In the genomic region with DNA sequence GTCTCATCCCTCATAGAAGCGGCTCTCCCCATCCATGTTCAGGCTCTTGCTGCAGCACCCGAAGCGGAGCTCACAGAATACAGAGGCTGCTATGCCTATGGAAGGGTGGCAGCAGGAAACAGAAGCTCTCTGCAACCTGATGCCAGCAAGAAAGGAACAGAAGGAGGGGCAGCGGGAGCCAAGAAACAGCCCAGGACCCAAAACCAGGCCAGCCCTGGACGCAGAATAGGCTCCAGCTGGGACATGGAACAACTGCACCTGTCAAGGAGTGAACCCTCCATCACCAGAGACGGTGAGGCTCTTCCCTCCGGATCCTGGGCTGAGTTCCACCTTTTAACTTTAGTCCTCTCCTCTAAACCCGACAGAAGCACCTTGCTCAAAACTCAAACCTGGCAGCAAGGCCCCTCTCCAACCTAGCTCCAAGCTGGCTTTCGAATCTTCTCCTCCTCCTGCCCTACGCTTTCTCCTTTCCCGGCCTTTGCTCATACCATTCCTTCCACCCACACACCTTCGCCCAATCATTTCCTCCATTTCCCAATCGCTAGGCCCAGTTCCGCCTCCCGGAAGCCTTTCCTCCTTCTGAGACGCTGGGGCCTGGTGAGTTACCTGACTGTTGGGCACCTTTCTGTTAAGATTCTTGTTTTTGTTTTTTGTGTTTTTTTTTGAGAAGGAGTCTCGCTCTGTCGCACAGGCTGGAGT, we compare ENCODE assay signal across 14 cellular contexts.
A peak's percentile ranks its signal among the peaks of the same experiment; 100 is the strongest.
DNase-seq lines count a peak whose midpoint lies in the region; ATAC-seq, FAIRE-seq and TF ChIP-seq lines count a peak whose summit lies in the region.
"Had no signal": no experiment of that assay in that cellular context is flagged by ENCODE, and none has a peak within 500 bp of the region (broad histone marks: within the 10 kb centered on the region; RNA-seq: fewer than 3 reads in every experiment).

No MANE protein-coding gene starts in this region.

- H3K4me2 ChIP-seq in H1 (ENCODE audit: insufficient read depth in 1 of 2, low read depth in 2 of 2, low read length in 2 of 2) = peak overlapping the region; percentile 53 to 83

- H3K36me3 ChIP-seq in H1 (ENCODE audit: control insufficient read depth in 2 of 4, insufficient read depth in 4 of 4, low read length in 3 of 4) = no peaks in the 10 kb centered on the region

- H3K79me1 ChIP-seq in H1 (ENCODE audit: low read depth, low read length) = no peaks in the 10 kb centered on the region; the same call in 1 of the 2 replicates

- no peak overlapping the region for H3K9ac ChIP-seq in H1 (replicated peaks in 1 of 4; ENCODE audit: extremely low read depth in 1 of 4, low read depth in 3 of 4, low read length in 3 of 4)

- H3K4me1 Mint-ChIP-seq in activated naive CD4-positive, alpha-beta T cell treated with anti-CD3 and anti-CD28 coated beads, Interleukin-2, amount 10 ng/mL, durations not matched to agents 7 days and 5 days = peaks cover 6% of the 10 kb centered on the region
- peaks cover 11% of the 10 kb centered on the region for H3K4me1 Mint-ChIP-seq in osteocyte (ENCODE audit: unreplicated experiment)

- H3K9me3 Mint-ChIP-seq in activated naive CD4-positive, alpha-beta T cell treated with anti-CD3 and anti-CD28 coated beads, Interleukin-2, amount 10 ng/mL, durations not matched to agents 7 days and 5 days = no peaks in the 10 kb centered on the region
- H3K9me3 Mint-ChIP-seq in osteocyte (ENCODE audit: unreplicated experiment) = no peaks in the 10 kb centered on the region
- H3K9me3 Mint-ChIP-seq: activated naive CD4-positive, alpha-beta T cell treated with anti-CD3 and anti-CD28 coated beads for 36 hours had no signal

- ATAC-seq in HG02970 (IDR thresholded peaks at IDR 0.05; ENCODE audit: low FRiP score, unreplicated experiment) = no peak

- H3K4me3 Mint-ChIP-seq in activated naive CD4-positive, alpha-beta T cell treated with anti-CD3 and anti-CD28 coated beads, Interleukin-2, amount 10 ng/mL, durations not matched to agents 7 days and 5 days = peak overlapping the region; percentile 77
- H3K4me3 Mint-ChIP-seq in osteocyte (ENCODE audit: unreplicated experiment) = peak overlapping the region; percentile 83

- no peak for TF ChIP-seq POLR2A in H1 (IDR thresholded peaks at IDR 0.05; ENCODE audit: control extremely low read depth in 1 of 2, low read depth in 2 of 2, low read length in 2 of 2)

- H3K4me1 ChIP-seq in H1 (replicated peaks in 1 of 4; ENCODE audit: control insufficient read depth in 3 of 4, insufficient read depth in 4 of 4, low read length in 3 of 4) = peaks cover 0 to 8% (median 3%) of the 10 kb centered on the region in 4 experiments; a peak in 5 of 7 replicates

- no peak overlapping the region for H2BK120ac ChIP-seq in H1 (replicated peaks; ENCODE audit: low read depth, low read length)

- 0 out of 2 replicates have a peak overlapping the region, but pooled peaks have one; percentile 3 for H2BK20ac ChIP-seq in H1 (ENCODE audit: low read length)

- no peak for TF ChIP-seq RAD21 in H1 (IDR thresholded peaks at IDR 0.05 in 1 of 2, conservative IDR thresholded peaks at IDR 0.05 in 1 of 2; ENCODE audit: low read depth in 2 of 2, low read length in 2 of 2)

- H3K27ac ChIP-seq in H1 (ENCODE audit: low read depth, low read length) = no peak overlapping the region

- WGBS in H1 (ENCODE audit: extremely low coverage in 1 of 2, insufficient coverage in 1 of 2, insufficient read length in 1 of 2, insufficient replicate concordance in 2 of 2, low coverage in 1 of 2, low lambda C conversion rate in 2 of 2, missing lambda C conversion rate in 1 of 2), 2 experiments = 71 to 100% methylated on average over 2 to 18 of the region's 18 CpGs

- peaks cover 3% of the 10 kb centered on the region; the same call in 1 of the 2 replicates for H3K23me2 ChIP-seq in H1 (ENCODE audit: low read depth, low read length)

- POLR2A ChIA-PET in H1 (lab: Charles Lee; ENCODE audit: partially characterized antibody) = interaction anchor here (0.9 to 1.0 kb wide), 2 partner anchors 15 to 21 kb away, joined by 3 read pairs; no protein-coding TSS in a partner anchor

- no peak overlapping the region for H3K27ac Mint-ChIP-seq in activated naive CD4-positive, alpha-beta T cell treated with anti-CD3 and anti-CD28 coated beads, Interleukin-2, amount 10 ng/mL, durations not matched to agents 7 days and 5 days
- H3K27ac Mint-ChIP-seq in osteocyte (ENCODE audit: unreplicated experiment) = no peak overlapping the region
- H3K27ac Mint-ChIP-seq: activated naive CD4-positive, alpha-beta T cell treated with anti-CD3 and anti-CD28 coated beads for 36 hours had no signal

- no peak overlapping the region for H3K14ac ChIP-seq in H1 (ENCODE audit: insufficient read length)

- no peak overlapping the region for H4K5ac ChIP-seq in H1 (ENCODE audit: insufficient read length, low read depth, low read length)

- H3K23ac ChIP-seq in H1 (ENCODE audit: insufficient read length) = no peak overlapping the region

- H2BK5ac ChIP-seq in H1 (ENCODE audit: low read depth, low read length) = peak overlapping the region; percentile 46; the same call in 1 of the 2 replicates

- H3K4me3 ChIP-seq in H1 (ENCODE audit: extremely low read depth in 1 of 4, insufficient read depth in 2 of 4, low read depth in 3 of 4, low read length in 4 of 4) = peak overlapping the region in 1 of 4 experiments; percentile 78; a peak in 2 of 8 replicates

- H3K36me3 Mint-ChIP-seq in activated naive CD4-positive, alpha-beta T cell treated with anti-CD3 and anti-CD28 coated beads, Interleukin-2, amount 10 ng/mL, durations not matched to agents 7 days and 5 days = no peaks in the 10 kb centered on the region
- H3K36me3 Mint-ChIP-seq in osteocyte (ENCODE audit: unreplicated experiment) = no peaks in the 10 kb centered on the region

- TF ChIP-seq EP300 in H1 (IDR thresholded peaks at IDR 0.05; ENCODE audit: borderline replicate concordance in 1 of 2, low read depth in 2 of 2, low read length in 2 of 2) = no peak

- H2BK12ac ChIP-seq in H1 (ENCODE audit: low read depth, low read length) = peak overlapping the region; percentile 31; the same call in 1 of the 2 replicates

- no peaks in the 10 kb centered on the region for H3K9me3 ChIP-seq in H1 (ENCODE audit: insufficient read depth in 2 of 2, low read depth in 1 of 2, low read length in 1 of 2)

- CTCF ChIA-PET in activated naive CD4-positive, alpha-beta T cell treated with anti-CD3 and anti-CD28 coated beads, Interleukin-2, amount 10 ng/mL, durations not matched to agents 7 days and 5 days (lab: Charles Lee) = interaction anchor here (1.5 kb wide), 1 partner anchor 34 kb away, joined by 3 read pairs; no protein-coding TSS in a partner anchor
- CTCF ChIA-PET in H1 (lab: Charles Lee; ENCODE audit: partially characterized antibody) = interaction anchor here (0.6 to 2.8 kb wide), 4 partner anchors 18 to 116 kb away, joined by 3 to 11 read pairs (median 4); no protein-coding TSS in a partner anchor

- no peak overlapping the region for H2AK5ac ChIP-seq in H1 (ENCODE audit: low read depth, low read length)

- no peak for FAIRE-seq in H1 (lab: Jason Lieb, UNC)
- FAIRE-seq: colon had no signal

- no peaks in the 10 kb centered on the region for H3K27me3 ChIP-seq in H1 (replicated peaks in 1 of 4; ENCODE audit: control insufficient read depth in 3 of 4, extremely low read depth in 1 of 4, insufficient read depth in 3 of 4, low read length in 3 of 4)

- H2BK15ac ChIP-seq in H1 (ENCODE audit: low read length) = peak overlapping the region; percentile 76

- DNase-seq in activated naive CD4-positive, alpha-beta T cell treated with anti-CD3 and anti-CD28 coated beads, Interleukin-2, amount 10 ng/mL, durations not matched to agents 7 days and 5 days = no peak
- DNase-seq in activated naive CD4-positive, alpha-beta T cell (lab: John Stamatoyannopoulos, UW) = no peak
- DNase-seq in NCI-H2171 (lab: John Stamatoyannopoulos, UW) (peak; percentile 49), H1 (ENCODE audit: low read depth in 1 of 2, low spot score in 2 of 2) (peak in 1 of 2 experiments; percentile 48), osteocyte (ENCODE audit: extremely low spot score, unreplicated experiment) (no peak)
- no peak for DNase-seq in stimulated activated CD4-positive, alpha-beta T cell treated with anti-CD3 and anti-CD28 coated beads, Interleukin-4, amount 100 ng/mL, for 4 hours
- DNase-seq in stimulated activated CD4-positive, alpha-beta T cell treated with anti-CD3 and anti-CD28 coated beads, Interleukin-4, amount 100 ng/mL, for 24 hours = no peak
- DNase-seq: activated naive CD4-positive, alpha-beta T cell treated with anti-CD3 and anti-CD28 coated beads for 36 hours; DND-41; Karpas-422; midbrain; NCI-H1930 had no signal

- no peaks in the 10 kb centered on the region for H4K20me1 ChIP-seq in H1 (replicated peaks in 1 of 2; ENCODE audit: control insufficient read depth in 1 of 2, insufficient read depth in 2 of 2, low read length in 2 of 2)

- no peak overlapping the region for H3K4ac ChIP-seq in H1 (replicated peaks; ENCODE audit: insufficient read length, low read depth, low read length)

- H3K18ac ChIP-seq in H1 (ENCODE audit: extremely low read depth, low read length) = no peak overlapping the region; the same call in 1 of the 2 replicates

- no peak overlapping the region for H3K56ac ChIP-seq in H1 (replicated peaks; ENCODE audit: insufficient read length, low read depth, low read length)

- no peaks in the 10 kb centered on the region for H3K79me2 ChIP-seq in H1 (ENCODE audit: control insufficient read depth in 1 of 2, insufficient read depth in 2 of 2, low read length in 2 of 2)

- TF ChIP-seq CTCF in H1 (IDR thresholded peaks at IDR 0.05; ENCODE audit: control extremely low read depth in 1 of 3, insufficient read depth in 1 of 3, low read depth in 1 of 3, low read length in 3 of 3) = no peak
- TF ChIP-seq CTCF in osteocyte (IDR thresholded peaks at IDR 0.05) = no peak

- peak overlapping the region; percentile 22 for H4K91ac ChIP-seq in H1 (replicated peaks; ENCODE audit: insufficient read length, low read length)

- H2AFZ ChIP-seq in H1 (ENCODE audit: low read length) = no peak overlapping the region; the same call in 1 of the 2 replicates

- H4K8ac ChIP-seq in H1 (ENCODE audit: extremely low read depth, insufficient read depth, low read length) = no peak overlapping the region

- H3K27me3 Mint-ChIP-seq in activated naive CD4-positive, alpha-beta T cell treated with anti-CD3 and anti-CD28 coated beads, Interleukin-2, amount 10 ng/mL, durations not matched to agents 7 days and 5 days = peaks cover 46% of the 10 kb centered on the region
- H3K27me3 Mint-ChIP-seq in osteocyte (ENCODE audit: unreplicated experiment) = no peaks in the 10 kb centered on the region
